Comparison of ENCODE assay signal across 7 cellular contexts in genomic region chr5:150202501-150202900, GRCh38. TPM values are rescaled to one million over a fixed set of nuclear protein-coding genes. Genes with fewer than 3 reads are reported as not detected.
"Had no signal": no experiment of that assay in that cellular context is flagged by ENCODE, and none has a peak within 500 bp of the region (broad histone marks: within the 10 kb centered on the region; RNA-seq: fewer than 3 reads in every experiment).

No MANE protein-coding gene starts in this region.

- H3K4me3 ChIP-seq: GM23248, HAP-1 had no signal

- H3K36me3 ChIP-seq: HAP-1 had no signal

- H3K4me1 ChIP-seq: HAP-1 had no signal

- DNase-seq: GM23248, GOT3, H7, IMR-90, KBM-7 had no signal

- H3K27ac ChIP-seq: GM23248 had no signal

- H2AFZ ChIP-seq: GM23248 had no signal

- H3K9ac ChIP-seq: GM23248 had no signal

- H3K9me3 ChIP-seq: HAP-1 had no signal

RNA-seq across cellular contexts. Expression of gene SLC6A7, which starts 12.6 kb away (rescaled TPM):
- total RNA-seq: GM23248, H4, H7 had no signal
- polyA plus RNA-seq: GM23248, IMR-90 had no signal

RNA-seq across cellular contexts. Expression of gene CDX1, which starts 35.9 kb away (rescaled TPM):
- total RNA-seq: GM23248, H4 had no signal
- polyA plus RNA-seq: GM23248 had no signal
